1 cellular context compared by ENCODE assay signal in genomic region chr16:24322106-24322505, GRCh38.
A peak's percentile ranks its signal among the peaks of the same experiment; 100 is the strongest.
TF ChIP-seq lines count a peak whose summit lies in the region.

No MANE protein-coding gene starts in this region.

TF ChIP-seq in HepG2, 621 proteins besides CTCF, POLR2A, EP300 and RAD21 (continued from another document):
- peak; percentile 21; the same call in 1 of the 2 replicates for TF ChIP-seq MAFF (IDR thresholded peaks at IDR 0.05; ENCODE audit: low read depth, low read length)
- no peak for TF ChIP-seq SIX4 (CRISPR knock-in tag; IDR thresholded peaks at IDR 0.05)
- TF ChIP-seq IKZF4 (CRISPR knock-in tag; IDR thresholded peaks at IDR 0.05; ENCODE audit: borderline replicate concordance, low read depth, not compliant biosample characterization), result no peak
- no peak for TF ChIP-seq PBX3 (CRISPR knock-in tag; IDR thresholded peaks at IDR 0.05; ENCODE audit: borderline replicate concordance)
